Comparison of ENCODE assay signal across 1 cellular context in genomic region chr22:35619336-35620094, GRCh38.
TF ChIP-seq lines count a peak whose summit lies in the region.

No MANE protein-coding gene starts in this region.

TF ChIP-seq in K562, 482 proteins besides CTCF, POLR2A, EP300 and RAD21:
- TF ChIP-seq PRDM10 (IDR thresholded peaks at IDR 0.05; ENCODE audit: partially characterized antibody): no peak
- no peak for TF ChIP-seq ZNF584 (CRISPR knock-in tag; IDR thresholded peaks at IDR 0.05; ENCODE audit: low read depth)
- TF ChIP-seq KDM2B (CRISPR knock-in tag; IDR thresholded peaks at IDR 0.05): no peak
- TF ChIP-seq ZNF717 (CRISPR knock-in tag; IDR thresholded peaks at IDR 0.05): no peak
TF ChIP-seq in K562: peak in this region for 0.
